Comparison of ENCODE assay signal across 1 cellular context in genomic region chr3:51621091-51621892, GRCh38.
TF ChIP-seq lines count a peak whose summit lies in the region.

No MANE protein-coding gene starts in this region.

TF ChIP-seq in HepG2, 621 proteins besides CTCF, POLR2A, EP300 and RAD21 (continued from another document and continues in another):
- TF ChIP-seq ZNF407 (CRISPR knock-in tag; IDR thresholded peaks at IDR 0.05; ENCODE audit: not compliant biosample characterization) = no peak
- TF ChIP-seq KLF11 (CRISPR knock-in tag; IDR thresholded peaks at IDR 0.05) = no peak
- 0 out of 2 replicates have a peak, but pooled peaks have one; percentile 44 for TF ChIP-seq AHDC1 (CRISPR knock-in tag; IDR thresholded peaks at IDR 0.05; ENCODE audit: borderline replicate concordance)
- 0 out of 2 replicates have a peak, but pooled peaks have one; percentile 32 for TF ChIP-seq ZNF33B (CRISPR knock-in tag; IDR thresholded peaks at IDR 0.05)
- TF ChIP-seq ZNF350 (CRISPR knock-in tag; IDR thresholded peaks at IDR 0.05; ENCODE audit: borderline replicate concordance, low read depth) = 0 out of 2 replicates have a peak, but pooled peaks have one; percentile 32
- TF ChIP-seq KAT7 (CRISPR knock-in tag; IDR thresholded peaks at IDR 0.05; ENCODE audit: borderline replicate concordance) = 0 out of 2 replicates have a peak, but pooled peaks have one; percentile 24
- 0 out of 2 replicates have a peak, but pooled peaks have one; percentile 52 for TF ChIP-seq ZNF644 (CRISPR knock-in tag; IDR thresholded peaks at IDR 0.05; ENCODE audit: low read depth)
- 0 out of 4 replicates have a peak, but pooled peaks of 1 of the 2 experiments have one; percentile 25 for TF ChIP-seq ATF4 (CRISPR knock-in tag; IDR thresholded peaks at IDR 0.05)
- peak; percentile 25; the same call in 1 of the 2 replicates for TF ChIP-seq CREM (IDR thresholded peaks at IDR 0.05)
- no peak for TF ChIP-seq CREM (CRISPR knock-in tag; IDR thresholded peaks at IDR 0.05)
- TF ChIP-seq THRA (CRISPR knock-in tag; IDR thresholded peaks at IDR 0.05; ENCODE audit: borderline replicate concordance) = peak; percentile 61; the same call in 1 of the 2 replicates
- TF ChIP-seq ZNF160 (CRISPR knock-in tag; IDR thresholded peaks at IDR 0.05) = peak; percentile 91
- no peak for TF ChIP-seq NFRKB (IDR thresholded peaks at IDR 0.05)
- peak; percentile 48; the same call in 1 of the 2 replicates for TF ChIP-seq NR2F2 (IDR thresholded peaks at IDR 0.05; ENCODE audit: borderline replicate concordance, low read depth)
- no peak for TF ChIP-seq CREB1 (IDR thresholded peaks at IDR 0.05)
- TF ChIP-seq CREB1 (CRISPR knock-in tag; IDR thresholded peaks at IDR 0.05) = peak; percentile 32; the same call in 1 of the 2 replicates
- TF ChIP-seq ZNF280B (CRISPR knock-in tag; IDR thresholded peaks at IDR 0.05; ENCODE audit: borderline replicate concordance) = no peak
- TF ChIP-seq SALL1 (CRISPR knock-in tag; IDR thresholded peaks at IDR 0.05) = peak; percentile 48; the same call in 1 of the 2 replicates
- TF ChIP-seq PBX2 (CRISPR knock-in tag; IDR thresholded peaks at IDR 0.05) = no peak
- TF ChIP-seq ZNF749 (CRISPR knock-in tag; IDR thresholded peaks at IDR 0.05; ENCODE audit: borderline replicate concordance) = no peak
- no peak for TF ChIP-seq ZNF101 (CRISPR knock-in tag; IDR thresholded peaks at IDR 0.05; ENCODE audit: borderline replicate concordance, low read depth)
- TF ChIP-seq ZNF792 (CRISPR knock-in tag; IDR thresholded peaks at IDR 0.05) = no peak
- peak in 1 of 2 experiments; percentile 37; a peak in 1 of 4 replicates for TF ChIP-seq KLF16 (CRISPR knock-in tag; IDR thresholded peaks at IDR 0.05)
- peak; percentile 62; the same call in 1 of the 2 replicates for TF ChIP-seq NR2F6 (IDR thresholded peaks at IDR 0.05)
- peak; percentile 60 for TF ChIP-seq NR2F6 (CRISPR knock-in tag; IDR thresholded peaks at IDR 0.05)
- TF ChIP-seq SOX6 (IDR thresholded peaks at IDR 0.05) = no peak
- peak; percentile 88 for TF ChIP-seq SOX6 (CRISPR knock-in tag; IDR thresholded peaks at IDR 0.05)
- TF ChIP-seq MEIS1 (CRISPR knock-in tag; IDR thresholded peaks at IDR 0.05; ENCODE audit: borderline replicate concordance) = no peak
- TF ChIP-seq ZNF7 (CRISPR knock-in tag; IDR thresholded peaks at IDR 0.05) = peak; percentile 44; the same call in 1 of the 2 replicates
- TF ChIP-seq HMG20A (CRISPR knock-in tag; IDR thresholded peaks at IDR 0.05; ENCODE audit: borderline replicate concordance) = peak; percentile 27; the same call in 1 of the 2 replicates
- TF ChIP-seq CCDC6 (CRISPR knock-in tag; IDR thresholded peaks at IDR 0.05) = no peak
- TF ChIP-seq RBAK (CRISPR knock-in tag; IDR thresholded peaks at IDR 0.05) = 0 out of 2 replicates have a peak, but pooled peaks have one; percentile 32
- TF ChIP-seq ELF3 (CRISPR knock-in tag; IDR thresholded peaks at IDR 0.05) = peak; percentile 67; the same call in 1 of the 2 replicates
- TF ChIP-seq RXRB (CRISPR knock-in tag; IDR thresholded peaks at IDR 0.05; ENCODE audit: borderline replicate concordance) = peak; percentile 57; the same call in 1 of the 2 replicates
- TF ChIP-seq MED1 (CRISPR knock-in tag; IDR thresholded peaks at IDR 0.05) = peak; percentile 42; the same call in 1 of the 2 replicates
- TF ChIP-seq ASH2L (IDR thresholded peaks at IDR 0.05; ENCODE audit: insufficient read length, low read depth, low read length) = no peak
- 0 out of 2 replicates have a peak, but pooled peaks have one; percentile 51 for TF ChIP-seq PHF21A (CRISPR knock-in tag; IDR thresholded peaks at IDR 0.05)
- peak; percentile 79 for TF ChIP-seq PAXIP1 (CRISPR knock-in tag; conservative IDR thresholded peaks at IDR 0.05)
